14 cellular contexts compared by ENCODE assay signal in genomic region chr11:117384045-117384444, GRCh38. TPM values are rescaled to one million over a fixed set of nuclear protein-coding genes. Genes with fewer than 3 reads are reported as not detected.
DNase-seq lines count a peak whose midpoint lies in the region; ATAC-seq and TF ChIP-seq lines count a peak whose summit lies in the region.
"Had no signal": no experiment of that assay in that cellular context is flagged by ENCODE, and none has a peak within 500 bp of the region (broad histone marks: within the 10 kb centered on the region; RNA-seq: fewer than 3 reads in every experiment).

No MANE protein-coding gene starts in this region.

- H3K9me2 ChIP-seq in PC-3 (replicated peaks; ENCODE audit: low read length), result no peaks in the 10 kb centered on the region

- H3K36me3 Mint-ChIP-seq in endothelial cell (ENCODE audit: low read depth, unreplicated experiment), result peaks cover 7% of the 10 kb centered on the region
- peaks cover 0 to 75% (median 15%) of the 10 kb centered on the region in 3 donors for H3K36me3 Mint-ChIP-seq in naive thymus-derived CD8-positive, alpha-beta T cell

- peaks cover 16% of the 10 kb centered on the region for H3K4me1 Mint-ChIP-seq in endothelial cell (ENCODE audit: unreplicated experiment)
- H3K4me1 Mint-ChIP-seq in naive thymus-derived CD8-positive, alpha-beta T cell, result no peaks in the 10 kb centered on the region

- H3K9me3 ChIP-seq in PC-3 (ENCODE audit: low read length), result no peaks in the 10 kb centered on the region
- H3K9me3 ChIP-seq: Caco-2, spleen had no signal

- peaks cover 22% of the 10 kb centered on the region for H3K4me1 ChIP-seq in PC-3 (ENCODE audit: insufficient read depth, low read length)
- H3K4me1 ChIP-seq: Caco-2, spleen had no signal

- DNase-seq in Caki2 (ENCODE audit: low read depth) (peak; percentile 44), PC-3 (peak; percentile 95), endothelial cell (ENCODE audit: low spot score) (no peak), myocyte (ENCODE audit: low read depth) (peak; percentile 51)
- no peak for DNase-seq in activated naive CD4-positive, alpha-beta T cell treated with anti-CD3 and anti-CD28 coated beads, Interleukin-2, amount 50 U/mL, for 16 hours
- DNase-seq in stimulated activated CD4-positive, alpha-beta T cell treated with anti-CD3 and anti-CD28 coated beads, Interleukin-4, amount 100 ng/mL, for 24 hours, result no peak
- no peak for DNase-seq in naive thymus-derived CD8-positive, alpha-beta T cell
- DNase-seq: activated CD4-positive, alpha-beta T cell treated with anti-CD3 and anti-CD28 coated beads, Interleukin-2, amount 50 U/mL, for 1 hour; activated gamma-delta T cell; Caco-2; dorsolateral prefrontal cortex; NCI-H446 treated with DMSO at 0.1 percent for 48 hours had no signal

- H3K9me3 Mint-ChIP-seq in endothelial cell (ENCODE audit: unreplicated experiment), result no peaks in the 10 kb centered on the region
- no peaks in the 10 kb centered on the region for H3K9me3 Mint-ChIP-seq in naive thymus-derived CD8-positive, alpha-beta T cell

- H3K4me3 Mint-ChIP-seq in endothelial cell (ENCODE audit: unreplicated experiment), result peak overlapping the region; percentile 60
- no peak overlapping the region for H3K4me3 Mint-ChIP-seq in naive thymus-derived CD8-positive, alpha-beta T cell

- no peaks in the 10 kb centered on the region for H4K20me1 ChIP-seq in PC-3 (ENCODE audit: low read length)

- H3K79me2 ChIP-seq in PC-3 (ENCODE audit: low read length), result no peaks in the 10 kb centered on the region

- H3K27me3 Mint-ChIP-seq in endothelial cell (ENCODE audit: unreplicated experiment), result peaks cover 7% of the 10 kb centered on the region
- H3K27me3 Mint-ChIP-seq in naive thymus-derived CD8-positive, alpha-beta T cell, result no peaks in the 10 kb centered on the region

- peaks cover 15% of the 10 kb centered on the region; the same call in 1 of the 2 replicates for H3K36me3 ChIP-seq in PC-3 (ENCODE audit: low read depth, low read length)

- TF ChIP-seq CTCF in PC-3 (conservative IDR thresholded peaks at IDR 0.05; ENCODE audit: low read depth, low read length) (no peak), endothelial cell (IDR thresholded peaks at IDR 0.05; ENCODE audit: unreplicated experiment) (no peak)

- no peaks in the 10 kb centered on the region for H3F3A ChIP-seq in PC-3 (ENCODE audit: low read length, unreplicated experiment)

- peak overlapping the region; percentile 17 for H3K27ac ChIP-seq in PC-3 (ENCODE audit: low read length)
- H3K27ac ChIP-seq: spleen had no signal

- BruUV-seq in PC-3 (replicated peaks; lab: Mats Ljungman, UMichigan), result no TSS peak

- no peaks in the 10 kb centered on the region for H3K27me3 ChIP-seq in PC-3 (ENCODE audit: low read length)
- H3K27me3 ChIP-seq: dorsolateral prefrontal cortex, spleen had no signal

- in situ Hi-C loops in Caki2 (cut with HindIII; ENCODE audit: low pct_unique_long_range_greater_than_20kb, low sequenced_read_pairs), result no loop called here

- H3K9ac ChIP-seq in PC-3 (ENCODE audit: low read length), result no peak overlapping the region

- CTCF ChIA-PET in PC-3 (lab: Charles Lee), result no interaction called here

- intact Hi-C loops in PC-3 (cut with micrococcal nuclease), result no loop called here

- no peak overlapping the region for H3K27ac Mint-ChIP-seq in endothelial cell (ENCODE audit: unreplicated experiment)
- no peak overlapping the region for H3K27ac Mint-ChIP-seq in naive thymus-derived CD8-positive, alpha-beta T cell

- H2AFZ ChIP-seq in PC-3 (ENCODE audit: low read length), result no peak overlapping the region

- ATAC-seq in PC-3 (peak; percentile 99), HG03139 (IDR thresholded peaks at IDR 0.05; ENCODE audit: unreplicated experiment) (no peak)
- ATAC-seq in naive thymus-derived CD8-positive, alpha-beta T cell, result no peak

- POLR2A ChIA-PET in PC-3 (lab: Charles Lee; ENCODE audit: unreplicated experiment), result interaction anchor here (0.6 to 0.7 kb wide), 2 partner anchors 12 to 32 kb away, joined by 3 to 11 read pairs; no protein-coding TSS in a partner anchor
- POLR2A ChIA-PET in naive thymus-derived CD8-positive, alpha-beta T cell (lab: Charles Lee), result no interaction called here

- H3K4me3 ChIP-seq in PC-3 (ENCODE audit: low read length), result no peak overlapping the region
- H3K4me3 ChIP-seq: dorsolateral prefrontal cortex, spleen had no signal

- H3K4me2 ChIP-seq in PC-3 (ENCODE audit: low read length), result peak overlapping the region; percentile 4; the same call in 1 of the 2 replicates

RNA-seq across cellular contexts. Expression of gene CEP164, which starts 56.4 kb away (rescaled TPM):
- total RNA-seq in Caki2 (2014; rRNA removed; shearing (Covaris generic); ENCODE audit: low replicate concordance), result 7.9 and 21.5 TPM in 2 replicates
- 43.7 and 51.1 TPM in 2 replicates for total RNA-seq in PC-3 (2014; rRNA removed)
- 28.6 TPM for total RNA-seq in endothelial cell (ENCODE audit: unreplicated experiment)
- 20.8 and 30.9 TPM in 2 replicates for total RNA-seq in myocyte
- 21.5 TPM for polyA plus RNA-seq in myocyte (2012)
- total RNA-seq in naive thymus-derived CD8-positive, alpha-beta T cell, result 10 to 100 TPM; 38.6 to 45.4 TPM
- 10 to 100 TPM; 11.3 to 15.6 (median 14.9) TPM for polyA plus RNA-seq in naive thymus-derived CD8-positive, alpha-beta T cell

Comparison
In these comparisons a context has a peak if more than half of its experiments do, and no peak if none do; other contexts are left out.
1. DNase-seq: peak in Caki2 (single experiment), PC-3 (single experiment) and myocyte (single experiment); none in endothelial cell (single experiment), activated naive CD4-positive, alpha-beta T cell treated with anti-CD3 and anti-CD28 coated beads, Interleukin-2, amount 50 U/mL, for 16 hours (single experiment), stimulated activated CD4-positive, alpha-beta T cell treated with anti-CD3 and anti-CD28 coated beads, Interleukin-4, amount 100 ng/mL, for 24 hours (single experiment) and naive thymus-derived CD8-positive, alpha-beta T cell (0 of 10).